Comparison of ENCODE assay signal across 16 cellular contexts in genomic region chr22:40027191-40028097, GRCh38. TPM values are rescaled to one million over a fixed set of nuclear protein-coding genes. Genes with fewer than 3 reads are reported as not detected.
DNase-seq lines count a peak whose midpoint lies in the region; ATAC-seq and TF ChIP-seq lines count a peak whose summit lies in the region.
"Had no signal": no experiment of that assay in that cellular context is flagged by ENCODE, and none has a peak within 500 bp of the region (broad histone marks: within the 10 kb centered on the region; RNA-seq: fewer than 3 reads in every experiment).

No MANE protein-coding gene starts in this region.

- no peak overlapping the region for H3K4me2 ChIP-seq in GM23338
- no peak overlapping the region for H3K4me2 ChIP-seq in OCI-LY3 (ENCODE audit: low read length)

- H3K4me1 Mint-ChIP-seq in GM23338 (peaks cover 31% of the 10 kb centered on the region), memory B cell (peaks cover 5% of the 10 kb centered on the region), mesothelial cell of epicardium (no peaks in the 10 kb centered on the region)

- ATAC-seq in GM23338 (no peak), memory B cell (ENCODE audit: low read depth) (no peak), GM19397 (IDR thresholded peaks at IDR 0.05; ENCODE audit: unreplicated experiment) (no peak), esophagus mucosa (no peak)

- H3K27me3 Mint-ChIP-seq in GM23338 (ENCODE audit: insufficient read depth, low read depth, poor library complexity) = peaks cover 9% of the 10 kb centered on the region
- peaks cover 2% of the 10 kb centered on the region for H3K27me3 Mint-ChIP-seq in memory B cell
- no peaks in the 10 kb centered on the region for H3K27me3 Mint-ChIP-seq in mesothelial cell of epicardium (ENCODE audit: low read depth)

- H3K27ac Mint-ChIP-seq in GM23338 (no peak overlapping the region; the same call in none of the 2 replicates), memory B cell (peak overlapping the region; percentile 31), mesothelial cell of epicardium (no peak overlapping the region)

- no peaks in the 10 kb centered on the region; the same call in 2 of the 3 replicates for H3K9me3 Mint-ChIP-seq in GM23338
- no peaks in the 10 kb centered on the region for H3K9me3 Mint-ChIP-seq in memory B cell
- H3K9me3 Mint-ChIP-seq in mesothelial cell of epicardium = no peaks in the 10 kb centered on the region

- H3K4me3 ChIP-seq in GM23338 = no peak overlapping the region
- H3K4me3 ChIP-seq in OCI-LY3 (ENCODE audit: low read length) = no peak overlapping the region
- H3K4me3 ChIP-seq: GM23248, SJSA1 had no signal

- peaks cover 4% of the 10 kb centered on the region; the same call in 1 of the 2 replicates for H3F3A ChIP-seq in GM23338 (replicated peaks; ENCODE audit: low read depth)

- H3K27ac ChIP-seq in GM23338 (ENCODE audit: low read depth) (peak overlapping the region; percentile 9; the same call in 1 of the 2 replicates), OCI-LY3 (ENCODE audit: low read length) (no peak overlapping the region)
- H3K27ac ChIP-seq: GM23248, SJSA1 had no signal

- no peaks in the 10 kb centered on the region for H3K79me2 ChIP-seq in GM23338 (replicated peaks; ENCODE audit: insufficient read depth)
- H3K79me2 ChIP-seq in OCI-LY3 (ENCODE audit: low read length) = no peaks in the 10 kb centered on the region

- H3K4me1 ChIP-seq in GM23338 (ENCODE audit: insufficient read depth) = peaks cover 8% of the 10 kb centered on the region; the same call in 1 of the 2 replicates
- 0 out of 2 replicates have a peak, but pooled peaks cover 3% of the 10 kb centered on the region for H3K4me1 ChIP-seq in OCI-LY3 (ENCODE audit: low read length)
- H3K4me1 ChIP-seq: SJSA1 had no signal

- H2AFZ ChIP-seq in GM23338 (no peak overlapping the region), OCI-LY3 (ENCODE audit: low read depth, low read length) (peak overlapping the region; percentile 23; the same call in 1 of the 2 replicates)
- H2AFZ ChIP-seq: GM23248 had no signal

- no peak for TF ChIP-seq CTCF in GM23338 (conservative IDR thresholded peaks at IDR 0.05; ENCODE audit: low read depth in 2 of 2)
- no peak for TF ChIP-seq CTCF in OCI-LY3 (IDR thresholded peaks at IDR 0.05; ENCODE audit: low read depth, low read length)
- no peak for TF ChIP-seq CTCF in mesothelial cell of epicardium (IDR thresholded peaks at IDR 0.05; ENCODE audit: unreplicated experiment)

- no peaks in the 10 kb centered on the region for H3K9me2 ChIP-seq in GM23338 (ENCODE audit: insufficient read depth)

- no peaks in the 10 kb centered on the region for H3K27me3 ChIP-seq in GM23338 (ENCODE audit: insufficient read depth)
- peaks cover 10% of the 10 kb centered on the region; the same call in 1 of the 2 replicates for H3K27me3 ChIP-seq in OCI-LY3 (ENCODE audit: low read depth, low read length)
- H3K27me3 ChIP-seq: SJSA1 had no signal

- H3K4me3 Mint-ChIP-seq in GM23338 (no peak overlapping the region), memory B cell (no peak overlapping the region), mesothelial cell of epicardium (no peak overlapping the region)

- DNase-seq in GM23338 (ENCODE audit: low spot score) (no peak), memory B cell (ENCODE audit: low spot score in 2 of 2) (no peak), mesothelial cell of epicardium (ENCODE audit: low spot score in 2 of 2, unreplicated experiment in 2 of 2) (no peak), ecto neural progenitor cell (ENCODE audit: low spot score) (no peak)
- DNase-seq: ACHN, DND-41, GM23248, KBM-7, NCI-H1417, NCI-H187 treated with DMSO at 0.1 percent for 48 hours, NCI-H2227 treated with DMSO at 0.1 percent for 48 hours, NCI-H524 had no signal

- H4K20me1 ChIP-seq in GM23338 (replicated peaks; ENCODE audit: insufficient read depth) (no peaks in the 10 kb centered on the region; the same call in 1 of the 2 replicates), OCI-LY3 (ENCODE audit: insufficient read depth, low read length) (no peaks in the 10 kb centered on the region)

- H3K36me3 ChIP-seq in GM23338 (ENCODE audit: insufficient read depth) (no peaks in the 10 kb centered on the region), OCI-LY3 (replicated peaks; ENCODE audit: low read depth, low read length) (no peaks in the 10 kb centered on the region)
- H3K36me3 ChIP-seq: SJSA1 had no signal

- H3K9me3 ChIP-seq in OCI-LY3 (ENCODE audit: insufficient read depth, low read length) = no peaks in the 10 kb centered on the region
- H3K9me3 ChIP-seq: SJSA1 had no signal

- H3K36me3 Mint-ChIP-seq in GM23338 (ENCODE audit: low read depth) (peaks cover 10% of the 10 kb centered on the region), memory B cell (no peaks in the 10 kb centered on the region), mesothelial cell of epicardium (no peaks in the 10 kb centered on the region)

- no peak overlapping the region for H3K9ac ChIP-seq in OCI-LY3 (ENCODE audit: low read length)
- H3K9ac ChIP-seq: GM23248 had no signal

TF ChIP-seq in GM23338, 12 proteins besides CTCF, POLR2A, EP300 and RAD21 (continues in another document):
- TF ChIP-seq ZNF331 (CRISPR knock-in tag; IDR thresholded peaks at IDR 0.05; ENCODE audit: low read depth) = no peak
- TF ChIP-seq EZH2phosphoT487 (IDR thresholded peaks at IDR 0.05; ENCODE audit: unreplicated experiment) = no peak
- TF ChIP-seq ZNF462 (CRISPR knock-in tag; IDR thresholded peaks at IDR 0.05) = no peak
- no peak for TF ChIP-seq STAT1 (IDR thresholded peaks at IDR 0.05; ENCODE audit: unreplicated experiment)
- TF ChIP-seq POLR2AphosphoS5 (IDR thresholded peaks at IDR 0.05; ENCODE audit: low read depth) = no peak
- TF ChIP-seq NANOG (IDR thresholded peaks at IDR 0.05; ENCODE audit: borderline replicate concordance) = no peak
- no peak for TF ChIP-seq JUNB (IDR thresholded peaks at IDR 0.05; ENCODE audit: unreplicated experiment)

RNA-seq across cellular contexts. Expression of gene FAM83F, which starts 32.7 kb away (rescaled TPM):
- total RNA-seq in GM23338 (2014; rRNA removed; shearing (Covaris generic)) = 13.5 and 15.9 TPM in 2 replicates
- 3.5 and 3.7 TPM in 2 replicates for polyA plus RNA-seq in GM23338 (2016; fragmentation: Nextera tagmentation; extraction: Ambion mirVana)
- total RNA-seq in mesothelial cell of epicardium (6.5 to 8.0 TPM (median 7.2 TPM) in 3 replicates), esophagus mucosa (50.7 TPM)
- total RNA-seq: GM23248, SJSA1 had no signal
- polyA plus RNA-seq: GM23248 had no signal
